18 cellular contexts compared by ENCODE assay signal in genomic region chr5:173741729-173742431, GRCh38.
A peak's percentile ranks its signal among the peaks of the same experiment; 100 is the strongest.
DNase-seq lines count a peak whose midpoint lies in the region; ATAC-seq, FAIRE-seq and TF ChIP-seq lines count a peak whose summit lies in the region.
"Had no signal": no experiment of that assay in that cellular context is flagged by ENCODE, and none has a peak within 500 bp of the region (broad histone marks: within the 10 kb centered on the region; RNA-seq: fewer than 3 reads in every experiment).

No MANE protein-coding gene starts in this region.

- TF ChIP-seq POLR2A in K562 (conservative IDR thresholded peaks at IDR 0.05), result no peak

- no peaks in the 10 kb centered on the region for H3K79me2 ChIP-seq in K562 (ENCODE audit: control insufficient read depth, insufficient read depth, low read length)

- peak; percentile 18 to 44 for ATAC-seq in left cardiac atrium
- ATAC-seq in left ventricle myocardium superior, result no peak
- peak; percentile 2 for ATAC-seq in HG03354 (IDR thresholded peaks at IDR 0.05; ENCODE audit: poor library complexity, severe bottlenecking, unreplicated experiment)
- no peak for ATAC-seq in K562
- ATAC-seq: A549, Panc1, pancreas had no signal

- TF ChIP-seq EP300 in K562 (IDR thresholded peaks at IDR 0.05; ENCODE audit: low read length), result no peak

- H3K4me2 ChIP-seq in K562 (ENCODE audit: insufficient read depth, low read length), result no peak overlapping the region
- H3K4me2 ChIP-seq: A549 had no signal

- no peaks in the 10 kb centered on the region for H3K9me3 ChIP-seq in K562 (replicated peaks; ENCODE audit: control insufficient read depth, insufficient read depth, low read depth, low read length)
- H3K9me3 ChIP-seq: A549, HAP-1, pancreas had no signal

- FAIRE-seq in K562 (lab: Jason Lieb, UNC), result no peak
- FAIRE-seq: A549, pancreas had no signal

- no peak for TF ChIP-seq CTCF in K562 (IDR thresholded peaks at IDR 0.05 in 2 of 3, conservative IDR thresholded peaks at IDR 0.05 in 1 of 3; ENCODE audit: insufficient read depth in 2 of 3, low read depth in 1 of 3, low read length in 3 of 3)

- H3K27ac ChIP-seq in K562 (ENCODE audit: extremely low read depth, low read depth, low read length), result no peak overlapping the region
- H3K27ac ChIP-seq: dorsolateral prefrontal cortex, pancreas had no signal

- 63% methylated on average over 5 of the region's 5 CpGs for WGBS in K562 (ENCODE audit: insufficient coverage, low coverage, missing lambda C conversion rate)

- H4K20me1 ChIP-seq in K562 (replicated peaks; ENCODE audit: control insufficient read depth, insufficient read depth, low read length), result no peaks in the 10 kb centered on the region

- H3K4me1 ChIP-seq in K562 (replicated peaks in 1 of 2; ENCODE audit: control insufficient read depth in 2 of 2, insufficient read depth in 2 of 2, low read length in 2 of 2), result peaks cover 4 to 19% of the 10 kb centered on the region in 2 experiments; a peak in 4 of 5 replicates
- H3K4me1 ChIP-seq: pancreas had no signal

- POLR2A ChIA-PET in K562 (lab: Yijun Ruan, JAX), result interaction anchor here (1.5 kb wide), 1 partner anchor 11 kb away, joined by 5 read pairs; no protein-coding TSS in a partner anchor

- H3K36me3 Mint-ChIP-seq in activated naive CD4-positive, alpha-beta T cell treated with anti-CD3 and anti-CD28 coated beads for 36 hours (ENCODE audit: low read depth), result no peaks in the 10 kb centered on the region
- H3K36me3 Mint-ChIP-seq: activated CD4-positive, alpha-beta memory T cell treated with anti-CD3 and anti-CD28 coated beads for 36 hours had no signal

- in situ Hi-C loops in K562 (cut with MboI), result no loop called here

- DNase-seq in left cardiac atrium (no peak), left ventricle myocardium superior (no peak), K562 (ENCODE audit: extremely low read depth in 1 of 4, low spot score in 3 of 4) (no peak), iPS-NIHi7 (ENCODE audit: extremely low spot score) (no peak), NCI-H187 (lab: John Stamatoyannopoulos, UW) (no peak)
- no peak for DNase-seq in stimulated activated CD8-positive, alpha-beta memory T cell treated with anti-CD3 and anti-CD28 coated beads, Interleukin-4, amount 100 ng/mL, for 48 hours
- no peak for DNase-seq in activated naive CD4-positive, alpha-beta T cell treated with anti-CD3 and anti-CD28 coated beads for 36 hours
- DNase-seq: activated effector memory CD4-positive, alpha-beta T cell treated with Interleukin-2 at 50 U/mL for 16 hours; dorsolateral prefrontal cortex; midbrain; NCI-H345; pancreas had no signal

- no peak overlapping the region for H3K4me3 ChIP-seq in K562
- H3K4me3 ChIP-seq: A549, dorsolateral prefrontal cortex, HAP-1, pancreas had no signal

- H2AFZ ChIP-seq in K562 (ENCODE audit: low read depth, low read length), result no peak overlapping the region

- intact Hi-C loops in left cardiac atrium (cut with DNase I) (no loop called here), left ventricle myocardium superior (cut with micrococcal nuclease) (no loop called here), K562 (cut with micrococcal nuclease) (no loop called here)
- intact Hi-C loops in activated naive CD4-positive, alpha-beta T cell treated with anti-CD3 and anti-CD28 coated beads for 36 hours (cut with micrococcal nuclease), result no loop called here

- H3K27ac Mint-ChIP-seq in activated naive CD4-positive, alpha-beta T cell treated with anti-CD3 and anti-CD28 coated beads for 36 hours, result no peak overlapping the region
- H3K27ac Mint-ChIP-seq: activated CD4-positive, alpha-beta memory T cell treated with anti-CD3 and anti-CD28 coated beads for 36 hours; T-helper 2 cell treated with Interferon-gamma antibody and Interleukin-4, amounts not matched to agents 5 μg/mL and 100 μg/mL, for 36 hours had no signal

- H3K9me3 Mint-ChIP-seq in activated naive CD4-positive, alpha-beta T cell treated with anti-CD3 and anti-CD28 coated beads for 36 hours, result no peaks in the 10 kb centered on the region
- H3K9me3 Mint-ChIP-seq: activated CD4-positive, alpha-beta memory T cell treated with anti-CD3 and anti-CD28 coated beads for 36 hours; T-helper 2 cell treated with Interferon-gamma antibody and Interleukin-4, amounts not matched to agents 5 μg/mL and 100 μg/mL, for 36 hours had no signal

- H3K36me3 ChIP-seq in K562 (ENCODE audit: control insufficient read depth, insufficient read depth, low read length), result no peaks in the 10 kb centered on the region
- H3K36me3 ChIP-seq: HAP-1, pancreas had no signal

- peaks cover 4% of the 10 kb centered on the region for H3K4me1 Mint-ChIP-seq in activated naive CD4-positive, alpha-beta T cell treated with anti-CD3 and anti-CD28 coated beads for 36 hours (ENCODE audit: low read depth)

- no peaks in the 10 kb centered on the region for H3K27me3 Mint-ChIP-seq in activated naive CD4-positive, alpha-beta T cell treated with anti-CD3 and anti-CD28 coated beads for 36 hours (ENCODE audit: low read depth)
- H3K27me3 Mint-ChIP-seq: activated CD4-positive, alpha-beta memory T cell treated with anti-CD3 and anti-CD28 coated beads for 36 hours had no signal

- no TSS peak for BruUV-seq in K562 (replicated peaks; lab: Mats Ljungman, UMichigan)

- no peak for TF ChIP-seq RAD21 in K562 (CRISPR knock-in tag; conservative IDR thresholded peaks at IDR 0.05 in 1 of 2, IDR thresholded peaks at IDR 0.05 in 1 of 2)

- H3K4me3 Mint-ChIP-seq in activated naive CD4-positive, alpha-beta T cell treated with anti-CD3 and anti-CD28 coated beads for 36 hours, result no peak overlapping the region
- H3K4me3 Mint-ChIP-seq: activated CD4-positive, alpha-beta memory T cell treated with anti-CD3 and anti-CD28 coated beads for 36 hours; T-helper 2 cell treated with Interferon-gamma antibody and Interleukin-4, amounts not matched to agents 5 μg/mL and 100 μg/mL, for 36 hours had no signal

- H3K27me3 ChIP-seq in K562 (ENCODE audit: control insufficient read depth in 2 of 2, insufficient read depth in 2 of 2, low read length in 2 of 2), result no peaks in the 10 kb centered on the region
- H3K27me3 ChIP-seq: dorsolateral prefrontal cortex, pancreas had no signal

- H3K9ac ChIP-seq in K562 (ENCODE audit: insufficient read depth in 1 of 2, low read depth in 2 of 2, low read length in 2 of 2), result no peak overlapping the region

- H3K9me1 ChIP-seq in K562 (ENCODE audit: control insufficient read depth, insufficient read depth, low read length), result no peaks in the 10 kb centered on the region

- CTCF ChIA-PET in K562 (lab: Yijun Ruan, JAX; ENCODE audit: low intra/inter-chr PET ratio), result no interaction called here
- CTCF ChIA-PET in activated naive CD4-positive, alpha-beta T cell treated with anti-CD3 and anti-CD28 coated beads for 36 hours (lab: Charles Lee), result no interaction called here

TF ChIP-seq in K562, 482 proteins besides CTCF, POLR2A, EP300 and RAD21:
- TF ChIP-seq CTBP1 (IDR thresholded peaks at IDR 0.05; ENCODE audit: borderline replicate concordance) (peak; percentile 28; the same call in 1 of the 2 replicates), ZFP91 (CRISPR knock-in tag; IDR thresholded peaks at IDR 0.05) (no peak), U2AF2 (optimal IDR thresholded peaks at IDR 0.05; ENCODE audit: low read depth, low read length) (no peak), CEBPG (CRISPR knock-in tag; IDR thresholded peaks at IDR 0.05) (no peak), CEBPG (tag; conservative IDR thresholded peaks at IDR 0.05 in 1 of 2, IDR thresholded peaks at IDR 0.05 in 1 of 2) (peak; percentile 29 to 38; a peak in 2 of 4 replicates), ESRRA (IDR thresholded peaks at IDR 0.05; ENCODE audit: borderline replicate concordance, low read depth) (0 out of 2 replicates have a peak, but pooled peaks have one; percentile 33), RFX1 (IDR thresholded peaks at IDR 0.05) (no peak), CEBPB (tag; IDR thresholded peaks at IDR 0.05) (peak; percentile 46)

Comparison
In these comparisons a context has a peak if more than half of its experiments do, and no peak if none do; other contexts are left out.
1. ATAC-seq: peak in left cardiac atrium (2 of 2) and HG03354 (single experiment); none in left ventricle myocardium superior (single experiment) and K562 (single experiment).